ENCODE assay signal across 23 cellular contexts in the genomic region with DNA sequence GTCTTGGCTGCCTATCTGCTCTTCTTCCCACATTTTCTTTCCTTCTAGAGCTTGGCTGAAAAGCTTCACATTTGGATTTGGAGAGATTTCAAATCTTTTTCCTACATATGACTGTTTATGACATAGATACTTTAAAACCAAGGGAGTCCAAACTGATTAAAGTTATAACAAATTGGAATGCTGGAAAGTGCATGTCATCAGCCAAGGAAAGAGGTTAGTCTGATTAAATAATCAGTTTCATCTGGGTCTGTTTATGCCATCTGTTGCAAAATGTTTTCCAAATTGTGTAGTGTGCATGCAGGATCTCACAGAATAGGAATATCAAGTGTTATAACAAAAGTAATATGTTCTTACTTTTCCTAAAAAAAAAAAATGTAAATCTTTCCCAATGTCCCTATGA.
DNase-seq lines count a peak whose midpoint lies in the region; ATAC-seq lines count a peak whose summit lies in the region.
"Had no signal": no experiment of that assay in that cellular context is flagged by ENCODE, and none has a peak within 500 bp of the region (broad histone marks: within the 10 kb centered on the region; RNA-seq: fewer than 3 reads in every experiment).

No MANE protein-coding gene starts in this region.

- no peak for ATAC-seq in HG03342 (IDR thresholded peaks at IDR 0.05; ENCODE audit: unreplicated experiment)
- ATAC-seq: CD8-positive, alpha-beta T cell; effector memory CD8-positive, alpha-beta T cell; naive thymus-derived CD4-positive, alpha-beta T cell; Panc1 had no signal

- DNase-seq in AG08396 (ENCODE audit: low spot score): peak; percentile 39
- DNase-seq in HCEC 1CT: peak; percentile 14
- peak; percentile 81 for DNase-seq in dedifferentiated amniotic fluid mesenchymal stem cell (ENCODE audit: extremely low spot score)
- DNase-seq in iris pigment epithelial cell (ENCODE audit: low read depth): peak; percentile 20
- no peak for DNase-seq in activated gamma-delta T cell treated with Interleukin-2 at 50 U/mL for 16 hours
- no peak for DNase-seq in NCI-H187 treated with DMSO at 0.1 percent for 48 hours (lab: John Stamatoyannopoulos, UW)
- DNase-seq in NCI-H1694 treated with DMSO at 0.1 percent for 48 hours (lab: John Stamatoyannopoulos, UW): no peak
- DNase-seq: activated B cell treated with CpG ODN at 0.5 μM for 24 hours; activated CD4-positive, alpha-beta memory T cell treated with anti-CD3 and anti-CD28 coated beads, Interleukin-2, amount 10 ng/mL, durations not matched to agents 7 days and 5 days; activated naive CD4-positive, alpha-beta T cell treated with Interleukin-2 at 50 U/mL for 16 hours; CD8-positive, alpha-beta T cell; DND-41; effector memory CD8-positive, alpha-beta T cell; foreskin keratinocyte; H7; hypothalamus; naive thymus-derived CD4-positive, alpha-beta T cell; NCI-H1105; NCI-H2107; NCI-H510A; NK-92 treated with Interleukin-12 subunit alpha and Interleukin-12 subunit beta, amount 100 ng/mL, for 24 hours had no signal

Comparison
In these comparisons a context has a peak if more than half of its experiments do, and no peak if none do; other contexts are left out.
1. DNase-seq: peak in AG08396 (single experiment), HCEC 1CT (single experiment), dedifferentiated amniotic fluid mesenchymal stem cell (single experiment) and iris pigment epithelial cell (single experiment); none in activated gamma-delta T cell treated with Interleukin-2 at 50 U/mL for 16 hours (single experiment), NCI-H187 treated with DMSO at 0.1 percent for 48 hours (single experiment) and NCI-H1694 treated with DMSO at 0.1 percent for 48 hours (single experiment).